8 cellular contexts compared by ENCODE assay signal in genomic region chr1:198157847-198158765, GRCh38. TPM values are rescaled to one million over a fixed set of nuclear protein-coding genes. Genes with fewer than 3 reads are reported as not detected.
DNase-seq lines count a peak whose midpoint lies in the region; ATAC-seq and TF ChIP-seq lines count a peak whose summit lies in the region.

No MANE protein-coding gene starts in this region.

- intact Hi-C loops in cardiac septum (cut with DNase I) = loop anchor here (2.0 to 10.0 kb wide), 5 partner anchors 39 to 383 kb away; partner anchors contain the start of gene DENND1B
- intact Hi-C loops in left lung (cut with DNase I) = no loop called here

- peak overlapping the region; percentile 98 to 100 for H3K27ac ChIP-seq in right atrium auricular region
- H3K27ac ChIP-seq in left lung = peak overlapping the region; percentile 94 to 100
- H3K27ac ChIP-seq in temporal lobe (ENCODE audit: low read depth, low read length) = peak overlapping the region; percentile 87

- peak overlapping the region; percentile 94 to 96 for H3K4me3 ChIP-seq in right atrium auricular region
- H3K4me3 ChIP-seq in left lung = peak overlapping the region; percentile 69 to 71

- peak overlapping the region; percentile 91 to 97 (median 93) for H3K4me3 Mint-ChIP-seq in brain

- no peaks in the 10 kb centered on the region for H3K36me3 ChIP-seq in right atrium auricular region
- H3K36me3 ChIP-seq in left lung = no peaks in the 10 kb centered on the region

- peaks cover 63% of the 10 kb centered on the region for H3K4me1 Mint-ChIP-seq in brain

- H3K9me3 Mint-ChIP-seq in brain = no peaks in the 10 kb centered on the region

- peaks cover 8% of the 10 kb centered on the region for H3K27me3 Mint-ChIP-seq in brain

- H3K36me3 Mint-ChIP-seq in brain = no peaks in the 10 kb centered on the region

- no peak for TF ChIP-seq CTCF in right atrium auricular region (IDR thresholded peaks at IDR 0.05)
- no peak for TF ChIP-seq CTCF in brain (conservative IDR thresholded peaks at IDR 0.05)
- no peak for TF ChIP-seq CTCF in left lung (IDR thresholded peaks at IDR 0.05)

- DNase-seq in right atrium auricular region (ENCODE audit: low spot score) (no peak), cardiac septum (ENCODE audit: low spot score) (no peak), NCI-H69 (lab: John Stamatoyannopoulos, UW) (peak; percentile 72), left lung (no peak)

- H3K9me3 ChIP-seq in right atrium auricular region (no peaks in the 10 kb centered on the region), left lung (no peaks in the 10 kb centered on the region)

- H3K27ac Mint-ChIP-seq in brain = peak overlapping the region; percentile 93 to 98 (median 97)

- H3K27me3 ChIP-seq in right atrium auricular region (no peaks in the 10 kb centered on the region), left lung (no peaks in the 10 kb centered on the region)

- peak; percentile 1 for ATAC-seq in left lung
- ATAC-seq in GM18520 (IDR thresholded peaks at IDR 0.05; ENCODE audit: unreplicated experiment) = no peak
- no peak for ATAC-seq in GM19351 (IDR thresholded peaks at IDR 0.05; ENCODE audit: unreplicated experiment)

- H3K4me1 ChIP-seq in right atrium auricular region (peaks cover 0 to 73% of the 10 kb centered on the region in 2 donors), left lung (peaks cover 9 to 41% of the 10 kb centered on the region in 2 donors)

RNA-seq across cellular contexts. Expression of gene NEK7, which starts 1.3 kb away (rescaled TPM):
- 100 to 1,000 TPM; 168 to 228 TPM for total RNA-seq in right atrium auricular region
- total RNA-seq in cardiac septum = 318 TPM
- polyA plus RNA-seq in brain (ENCODE audit: insufficient read depth, low read depth, low replicate concordance) = 5.5 TPM
- 100 to 1,000 TPM in 1 of 2 donors, 10 to 100 TPM in 1; 82.6 to 102 TPM for total RNA-seq in left lung
- total RNA-seq in temporal lobe = 12.8 TPM
